21 cellular contexts compared by ENCODE assay signal in the genomic region with DNA sequence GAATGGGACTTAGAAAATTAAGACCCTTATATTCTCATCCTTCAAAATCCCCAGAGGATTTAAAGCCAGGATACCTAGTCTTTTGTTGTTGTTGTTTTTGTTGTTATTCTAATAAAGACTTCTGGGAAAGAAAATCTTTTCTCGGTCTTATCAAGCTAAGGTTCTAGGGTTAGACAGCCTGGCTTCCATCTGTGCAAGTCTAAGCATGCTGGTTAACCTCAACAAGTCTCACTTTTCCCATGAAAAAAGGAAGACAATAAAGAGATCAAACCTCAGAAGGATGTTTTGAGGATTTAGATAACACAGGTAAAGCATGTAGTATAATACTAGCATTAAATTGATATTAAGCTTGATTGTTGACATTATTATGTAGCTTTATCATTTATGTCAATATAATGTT.
"Had no signal": no experiment of that assay in that cellular context is flagged by ENCODE, and none has a peak within 500 bp of the region (broad histone marks: within the 10 kb centered on the region; RNA-seq: fewer than 3 reads in every experiment).

No MANE protein-coding gene starts in this region.

- H3K27ac Mint-ChIP-seq: activated CD4-positive, alpha-beta memory T cell treated with anti-CD3 and anti-CD28 coated beads for 36 hours; activated CD4-positive, alpha-beta T cell treated with anti-CD3 and anti-CD28 coated beads, Interleukin-2, amount 10 ng/mL, durations not matched to agents 7 days and 5 days; activated naive CD4-positive, alpha-beta T cell treated with anti-CD3 and anti-CD28 coated beads, Interleukin-2, amount 50 U/mL, for 72 hours; T-cell had no signal

- H3K9me3 Mint-ChIP-seq: activated CD4-positive, alpha-beta T cell treated with anti-CD3 and anti-CD28 coated beads, Interleukin-2, amount 10 ng/mL, durations not matched to agents 7 days and 5 days had no signal

- ATAC-seq: activated naive CD4-positive, alpha-beta T cell treated with anti-CD3 and anti-CD28 coated beads, Interleukin-2, amount 50 U/mL, for 72 hours; activated T-cell treated with anti-CD3 and anti-CD28 coated beads, Interleukin-2, amount 50 U/mL, for 4 hours; K562; Right ventricle myocardium inferior; T-cell had no signal

- H3K4me3 Mint-ChIP-seq: activated CD4-positive, alpha-beta memory T cell treated with anti-CD3 and anti-CD28 coated beads for 36 hours; activated CD4-positive, alpha-beta T cell treated with anti-CD3 and anti-CD28 coated beads, Interleukin-2, amount 10 ng/mL, durations not matched to agents 7 days and 5 days; activated T-cell treated with anti-CD3 and anti-CD28 coated beads, Interleukin-2, amount 50 U/mL, for 4 hours; T-cell had no signal

- FAIRE-seq: K562 had no signal

- DNase-seq: activated CD4-positive, alpha-beta memory T cell treated with anti-CD3 and anti-CD28 coated beads for 36 hours; activated CD4-positive, alpha-beta T cell treated with anti-CD3 and anti-CD28 coated beads, Interleukin-2, amount 10 ng/mL, durations not matched to agents 7 days and 5 days; activated CD4-positive, CD25-positive, alpha-beta regulatory T cell; activated CD8-positive, alpha-beta memory T cell treated with anti-CD3 and anti-CD28 coated beads for 24 hours; activated effector memory CD4-positive, alpha-beta T cell treated with anti-CD3 and anti-CD28 coated beads, Interleukin-2, amount 50 U/mL, for 16 hours; activated naive CD4-positive, alpha-beta T cell treated with Interleukin-2 at 50 U/mL for 16 hours; activated T-cell treated with anti-CD3 and anti-CD28 coated beads, Interleukin-2, amount 50 U/mL, for 4 hours; amygdala; central memory CD4-positive, alpha-beta T cell; Karpas-422; NCI-H1930; NCI-H446; NCI-H524; PC-3; T-cell; T-helper 2 cell had no signal

- H3K27me3 Mint-ChIP-seq: activated CD4-positive, alpha-beta memory T cell treated with anti-CD3 and anti-CD28 coated beads for 36 hours; activated CD4-positive, alpha-beta T cell treated with anti-CD3 and anti-CD28 coated beads, Interleukin-2, amount 10 ng/mL, durations not matched to agents 7 days and 5 days; T-cell had no signal

- H3K27ac ChIP-seq: SK-N-MC, VCaP had no signal

- H3K4me3 ChIP-seq: K562, SK-N-MC had no signal

- H3K4me1 Mint-ChIP-seq: activated CD4-positive, alpha-beta T cell treated with anti-CD3 and anti-CD28 coated beads, Interleukin-2, amount 10 ng/mL, durations not matched to agents 7 days and 5 days; T-cell had no signal

- H3K36me3 Mint-ChIP-seq: activated CD4-positive, alpha-beta memory T cell treated with anti-CD3 and anti-CD28 coated beads for 36 hours; T-cell had no signal
